23 cellular contexts compared by ENCODE assay signal in the genomic region with DNA sequence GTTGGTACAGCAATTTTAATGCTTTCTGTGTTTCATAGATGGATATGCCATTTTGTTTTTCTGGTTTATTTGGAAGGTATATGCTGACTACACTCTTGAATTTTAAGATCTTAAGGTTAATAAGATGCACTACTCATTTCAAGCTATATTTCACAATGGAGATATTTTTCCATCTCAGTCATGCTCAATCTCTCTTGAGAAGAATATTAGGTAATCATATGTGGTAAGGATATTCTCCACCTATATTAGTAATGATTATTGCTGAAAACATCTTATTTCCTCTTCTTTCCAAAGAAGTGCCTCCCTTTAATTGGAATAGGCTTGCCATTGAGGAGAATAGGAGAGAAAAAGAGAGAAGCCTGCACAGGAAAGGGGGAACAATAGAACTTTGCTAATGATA.
"Had no signal": no experiment of that assay in that cellular context is flagged by ENCODE, and none has a peak within 500 bp of the region (broad histone marks: within the 10 kb centered on the region; RNA-seq: fewer than 3 reads in every experiment).

No MANE protein-coding gene starts in this region.

- H3K9me3 ChIP-seq: adrenal gland, ascending aorta, heart left ventricle, ovary, right lobe of liver, upper lobe of left lung had no signal

- H3K4me1 ChIP-seq: ascending aorta, right lobe of liver, upper lobe of left lung had no signal

- H3K4me3 ChIP-seq: adrenal gland, ascending aorta, heart left ventricle, ovary, right lobe of liver, skin epidermis, upper lobe of left lung had no signal

- H3K27me3 ChIP-seq: adrenal gland, ascending aorta, heart left ventricle, ovary, right lobe of liver, upper lobe of left lung had no signal

- ATAC-seq: esophagus mucosa; heart left ventricle; naive thymus-derived CD4-positive, alpha-beta T cell; right lobe of liver; stimulated activated effector memory CD8-positive, alpha-beta T cell treated with anti-CD3 and anti-CD28 coated beads, Interleukin-12 subunit alpha, Interleukin-12 subunit beta, amount 100 ng/mL, for 72 hours had no signal

- H3K36me3 ChIP-seq: adrenal gland, ascending aorta, heart left ventricle, ovary, right lobe of liver, upper lobe of left lung had no signal

- DNase-seq: activated CD4-positive, alpha-beta T cell treated with anti-CD3 and anti-CD28 coated beads for 4 hours; activated CD4-positive, alpha-beta T cell treated with anti-CD3 and anti-CD28 coated beads, Interleukin-2, amount 50 U/mL, for 4 hours; activated effector memory CD4-positive, alpha-beta T cell treated with Interleukin-2 at 50 U/mL for 16 hours; activated naive CD4-positive, alpha-beta T cell treated with Interleukin-2 at 50 U/mL for 16 hours; activated T-cell treated with anti-CD3 and anti-CD28 coated beads for 4 hours; adrenal gland; cortex of kidney; heart left ventricle; hypothalamus; immature natural killer cell; kidney; midbrain; naive thymus-derived CD4-positive, alpha-beta T cell; ovary; right lobe of liver; stimulated activated CD4-positive, alpha-beta T cell treated with anti-CD3 and anti-CD28 coated beads, Interleukin-12 subunit alpha, Interleukin-12 subunit beta, amount 100 ng/mL, for 4 hours; stimulated activated CD4-positive, alpha-beta T cell treated with anti-CD3 and anti-CD28 coated beads, Interleukin-4, amount 100 ng/mL, for 24 hours; substantia nigra; upper lobe of left lung had no signal
